14 cellular contexts compared by ENCODE assay signal in genomic region chr6:16436550-16436949, GRCh38.
DNase-seq lines count a peak whose midpoint lies in the region; ATAC-seq lines count a peak whose summit lies in the region.
"Had no signal": no experiment of that assay in that cellular context is flagged by ENCODE, and none has a peak within 500 bp of the region (broad histone marks: within the 10 kb centered on the region; RNA-seq: fewer than 3 reads in every experiment).

No MANE protein-coding gene starts in this region.

- DNase-seq in activated CD4-positive, CD25-positive, alpha-beta regulatory T cell treated with anti-CD3 and anti-CD28 coated beads, Interleukin-2, amount 50 U/mL, for 72 hours, result no peak
- peak; percentile 79 for DNase-seq in activated CD4-positive, alpha-beta T cell treated with anti-CD3 and anti-CD28 coated beads, Interleukin-2, amount 10 ng/mL, durations not matched to agents 24 days and 14 days
- DNase-seq in activated naive CD8-positive, alpha-beta T cell treated with anti-CD3 and anti-CD28 coated beads, Interleukin-2, amount 10 ng/mL, durations not matched to agents 7 days and 5 days, result peak; percentile 34
- DNase-seq in stimulated activated CD4-positive, alpha-beta T cell treated with anti-CD3 and anti-CD28 coated beads, Interleukin-4, amount 100 ng/mL, for 24 hours, result peak; percentile 56
- DNase-seq in GM19240 (ENCODE audit: insufficient read length, low spot score), result no peak
- DNase-seq: 8988T, left colon, NCI-H1417, NCI-H446 had no signal

- ATAC-seq in activated CD4-positive, CD25-positive, alpha-beta regulatory T cell treated with anti-CD3 and anti-CD28 coated beads, Interleukin-2, amount 50 U/mL, for 24 hours, result peak; percentile 59 to 62
- ATAC-seq in activated naive CD8-positive, alpha-beta T cell treated with anti-CD3 and anti-CD28 coated beads, Interleukin-2, amount 10 ng/mL, durations not matched to agents 7 days and 5 days (ENCODE audit: low read depth), result peak; percentile 88
- ATAC-seq in HG03378 (IDR thresholded peaks at IDR 0.05; ENCODE audit: unreplicated experiment) (no peak), GM18861 (IDR thresholded peaks at IDR 0.05; ENCODE audit: unreplicated experiment) (no peak)
- ATAC-seq: left colon had no signal

- peaks cover 33% of the 10 kb centered on the region for H3K36me3 Mint-ChIP-seq in activated CD4-positive, alpha-beta T cell treated with anti-CD3 and anti-CD28 coated beads, Interleukin-2, amount 10 ng/mL, durations not matched to agents 24 days and 14 days (ENCODE audit: low read depth)
- peaks cover 12% of the 10 kb centered on the region for H3K36me3 Mint-ChIP-seq in activated naive CD8-positive, alpha-beta T cell treated with anti-CD3 and anti-CD28 coated beads, Interleukin-2, amount 10 ng/mL, durations not matched to agents 7 days and 5 days

- H3K4me3 Mint-ChIP-seq in activated CD4-positive, alpha-beta T cell treated with anti-CD3 and anti-CD28 coated beads, Interleukin-2, amount 10 ng/mL, durations not matched to agents 24 days and 14 days, result peak overlapping the region; percentile 76
- H3K4me3 Mint-ChIP-seq in activated naive CD8-positive, alpha-beta T cell treated with anti-CD3 and anti-CD28 coated beads, Interleukin-2, amount 10 ng/mL, durations not matched to agents 7 days and 5 days, result peak overlapping the region; percentile 83
- H3K4me3 Mint-ChIP-seq: CD14-positive monocyte; dendritic cell treated with granulocyte-macrophage colony-stimulating factor and Interleukin-4, amounts not matched to agents 40 ng/mL and 50 ng/mL, for 4 days had no signal

- no peaks in the 10 kb centered on the region for H3K27me3 Mint-ChIP-seq in activated CD4-positive, alpha-beta T cell treated with anti-CD3 and anti-CD28 coated beads, Interleukin-2, amount 10 ng/mL, durations not matched to agents 24 days and 14 days
- H3K27me3 Mint-ChIP-seq in activated naive CD8-positive, alpha-beta T cell treated with anti-CD3 and anti-CD28 coated beads, Interleukin-2, amount 10 ng/mL, durations not matched to agents 7 days and 5 days, result no peaks in the 10 kb centered on the region
- H3K27me3 Mint-ChIP-seq: dendritic cell treated with granulocyte-macrophage colony-stimulating factor and Interleukin-4, amounts not matched to agents 40 ng/mL and 50 ng/mL, for 4 days had no signal

- POLR2A ChIA-PET in activated naive CD8-positive, alpha-beta T cell treated with anti-CD3 and anti-CD28 coated beads, Interleukin-2, amount 10 ng/mL, durations not matched to agents 7 days and 5 days (lab: Charles Lee), result interaction anchor here (1.0 to 1.6 kb wide), 2 partner anchors 14 to 16 kb away, joined by 4 to 6 read pairs; no protein-coding TSS in a partner anchor

- H3K9me3 Mint-ChIP-seq in activated CD4-positive, alpha-beta T cell treated with anti-CD3 and anti-CD28 coated beads, Interleukin-2, amount 10 ng/mL, durations not matched to agents 24 days and 14 days, result peaks cover 8% of the 10 kb centered on the region
- H3K9me3 Mint-ChIP-seq in activated naive CD8-positive, alpha-beta T cell treated with anti-CD3 and anti-CD28 coated beads, Interleukin-2, amount 10 ng/mL, durations not matched to agents 7 days and 5 days, result no peaks in the 10 kb centered on the region
- H3K9me3 Mint-ChIP-seq: CD14-positive monocyte; dendritic cell treated with granulocyte-macrophage colony-stimulating factor and Interleukin-4, amounts not matched to agents 40 ng/mL and 50 ng/mL, for 4 days had no signal

- H3K27ac Mint-ChIP-seq in activated CD4-positive, alpha-beta T cell treated with anti-CD3 and anti-CD28 coated beads, Interleukin-2, amount 10 ng/mL, durations not matched to agents 24 days and 14 days, result peak overlapping the region; percentile 82
- H3K27ac Mint-ChIP-seq in activated naive CD8-positive, alpha-beta T cell treated with anti-CD3 and anti-CD28 coated beads, Interleukin-2, amount 10 ng/mL, durations not matched to agents 7 days and 5 days, result peak overlapping the region; percentile 94
- H3K27ac Mint-ChIP-seq: dendritic cell treated with granulocyte-macrophage colony-stimulating factor and Interleukin-4, amounts not matched to agents 40 ng/mL and 50 ng/mL, for 4 days had no signal

- intact Hi-C loops in activated CD4-positive, alpha-beta T cell treated with anti-CD3 and anti-CD28 coated beads, Interleukin-2, amount 10 ng/mL, durations not matched to agents 24 days and 14 days (cut with micrococcal nuclease), result no loop called here

- peaks cover 57% of the 10 kb centered on the region for H3K4me1 Mint-ChIP-seq in activated CD4-positive, alpha-beta T cell treated with anti-CD3 and anti-CD28 coated beads, Interleukin-2, amount 10 ng/mL, durations not matched to agents 24 days and 14 days
- H3K4me1 Mint-ChIP-seq in activated naive CD8-positive, alpha-beta T cell treated with anti-CD3 and anti-CD28 coated beads, Interleukin-2, amount 10 ng/mL, durations not matched to agents 7 days and 5 days, result peaks cover 40% of the 10 kb centered on the region

Comparison
In these comparisons a context has a peak if more than half of its experiments do, and no peak if none do; other contexts are left out.
1. ATAC-seq: peak in activated CD4-positive, CD25-positive, alpha-beta regulatory T cell treated with anti-CD3 and anti-CD28 coated beads, Interleukin-2, amount 50 U/mL, for 24 hours (2 of 2) and activated naive CD8-positive, alpha-beta T cell treated with anti-CD3 and anti-CD28 coated beads, Interleukin-2, amount 10 ng/mL, durations not matched to agents 7 days and 5 days (single experiment); none in HG03378 (single experiment) and GM18861 (single experiment).
2. DNase-seq: peak in activated CD4-positive, alpha-beta T cell treated with anti-CD3 and anti-CD28 coated beads, Interleukin-2, amount 10 ng/mL, durations not matched to agents 24 days and 14 days (single experiment), activated naive CD8-positive, alpha-beta T cell treated with anti-CD3 and anti-CD28 coated beads, Interleukin-2, amount 10 ng/mL, durations not matched to agents 7 days and 5 days (single experiment) and stimulated activated CD4-positive, alpha-beta T cell treated with anti-CD3 and anti-CD28 coated beads, Interleukin-4, amount 100 ng/mL, for 24 hours (single experiment); none in activated CD4-positive, CD25-positive, alpha-beta regulatory T cell treated with anti-CD3 and anti-CD28 coated beads, Interleukin-2, amount 50 U/mL, for 72 hours (single experiment) and GM19240 (single experiment).